ENCODE assay signal across 27 cellular contexts in the genomic region with DNA sequence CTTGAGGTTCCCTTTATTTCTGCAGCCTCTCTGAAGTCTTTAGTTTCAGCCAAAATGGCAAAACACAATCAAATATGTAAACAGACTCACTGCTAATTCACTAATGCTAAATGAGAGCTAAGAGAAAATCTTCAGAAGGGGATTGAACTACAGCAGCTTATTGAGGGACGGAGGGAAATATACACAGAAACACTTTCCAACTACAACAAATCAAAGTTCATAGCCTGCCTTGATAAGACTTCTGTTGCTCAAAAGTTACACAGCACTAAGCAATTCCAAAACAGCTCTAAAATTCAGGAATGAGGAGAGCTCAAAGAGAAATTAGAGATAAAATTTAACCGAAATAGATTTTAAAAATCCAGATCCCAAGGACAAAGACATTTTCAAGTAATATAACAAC. TPM values are rescaled to one million over a fixed set of nuclear protein-coding genes. Genes with fewer than 3 reads are reported as not detected.
"Had no signal": no experiment of that assay in that cellular context is flagged by ENCODE, and none has a peak within 500 bp of the region (broad histone marks: within the 10 kb centered on the region; RNA-seq: fewer than 3 reads in every experiment).

No MANE protein-coding gene starts in this region.

- H3K27ac ChIP-seq: colonic mucosa, epithelial cell of prostate, gastroesophageal sphincter, heart left ventricle, prostate gland, right atrium auricular region, sigmoid colon, spleen, thoracic aorta, tibial nerve, upper lobe of right lung, uterus had no signal

- H3K4me1 ChIP-seq: colonic mucosa, prostate gland, uterus had no signal

- H3K4me3 ChIP-seq: colonic mucosa, gastroesophageal sphincter, heart left ventricle, lung, prostate gland, right atrium auricular region, sigmoid colon, spleen, thoracic aorta, tibial nerve, upper lobe of right lung, uterus had no signal

- H3K9me3 Mint-ChIP-seq: dendritic cell treated with granulocyte-macrophage colony-stimulating factor and Interleukin-4, amounts not matched to agents 40 ng/mL and 50 ng/mL, for 4 days; endodermal cell; memory B cell; natural killer cell; stimulated activated memory B cell treated with anti-CD40 and anti-IgM and Interleukin-4, amounts not matched to agents 10 μg/mL and 1 μg/mL and 100 μg/mL, for 72 hours; stimulated activated naive CD8-positive, alpha-beta T cell treated with anti-CD3 and anti-CD28 coated beads, Interleukin-15, Interleukin-2, amounts not matched to agents 100 ng/mL and 50 ng/mL, for 24 hours had no signal

- DNase-seq: left ventricle myocardium superior, spleen, upper lobe of right lung had no signal

- H3K36me3 Mint-ChIP-seq: memory B cell; natural killer cell; stimulated activated memory B cell treated with anti-CD40 and anti-IgM and Interleukin-4, amounts not matched to agents 10 μg/mL and 1 μg/mL and 100 μg/mL, for 72 hours had no signal

- H3K4me3 Mint-ChIP-seq: dendritic cell treated with granulocyte-macrophage colony-stimulating factor and Interleukin-4, amounts not matched to agents 40 ng/mL and 50 ng/mL, for 4 days; endodermal cell; stimulated activated memory B cell treated with anti-CD40 and anti-IgM and Interleukin-4, amounts not matched to agents 10 μg/mL and 1 μg/mL and 100 μg/mL, for 72 hours; stimulated activated naive CD8-positive, alpha-beta T cell treated with anti-CD3 and anti-CD28 coated beads, Interleukin-15, Interleukin-2, amounts not matched to agents 100 ng/mL and 50 ng/mL, for 24 hours had no signal

- ATAC-seq: esophagus mucosa; gastroesophageal sphincter; stimulated activated memory B cell treated with anti-CD40 and anti-IgM and Interleukin-4, amounts not matched to agents 10 μg/mL and 1 μg/mL and 100 μg/mL, for 72 hours had no signal

- H3K36me3 ChIP-seq: colonic mucosa, gastroesophageal sphincter, heart left ventricle, prostate gland, right atrium auricular region, sigmoid colon, spleen, thoracic aorta, tibial nerve, upper lobe of right lung, uterus had no signal

- H3K27ac Mint-ChIP-seq: endodermal cell; stimulated activated memory B cell treated with anti-CD40 and anti-IgM and Interleukin-4, amounts not matched to agents 10 μg/mL and 1 μg/mL and 100 μg/mL, for 72 hours; stimulated activated naive CD8-positive, alpha-beta T cell treated with anti-CD3 and anti-CD28 coated beads, Interleukin-15, Interleukin-2, amounts not matched to agents 100 ng/mL and 50 ng/mL, for 24 hours had no signal

- H3K9me3 ChIP-seq: colonic mucosa, gastroesophageal sphincter, heart left ventricle, prostate gland, right atrium auricular region, sigmoid colon, spleen, thoracic aorta, tibial nerve, upper lobe of right lung, uterus had no signal

- H3K27me3 ChIP-seq: colonic mucosa, right atrium auricular region, tibial nerve, upper lobe of right lung, uterus had no signal

RNA-seq across cellular contexts. Expression of a gene that starts 1.7 kb away (rescaled TPM):
- total RNA-seq: chondrocyte, colonic mucosa, endodermal cell, esophagus mucosa, heart left ventricle, kidney epithelial cell, left cardiac atrium, left ventricle myocardium superior, mononuclear cell, natural killer cell, right atrium auricular region, skeletal muscle tissue, spleen, thoracic aorta, upper lobe of right lung had no signal
- polyA plus RNA-seq: neural cell, sigmoid colon, spleen had no signal
